In the genomic region with DNA sequence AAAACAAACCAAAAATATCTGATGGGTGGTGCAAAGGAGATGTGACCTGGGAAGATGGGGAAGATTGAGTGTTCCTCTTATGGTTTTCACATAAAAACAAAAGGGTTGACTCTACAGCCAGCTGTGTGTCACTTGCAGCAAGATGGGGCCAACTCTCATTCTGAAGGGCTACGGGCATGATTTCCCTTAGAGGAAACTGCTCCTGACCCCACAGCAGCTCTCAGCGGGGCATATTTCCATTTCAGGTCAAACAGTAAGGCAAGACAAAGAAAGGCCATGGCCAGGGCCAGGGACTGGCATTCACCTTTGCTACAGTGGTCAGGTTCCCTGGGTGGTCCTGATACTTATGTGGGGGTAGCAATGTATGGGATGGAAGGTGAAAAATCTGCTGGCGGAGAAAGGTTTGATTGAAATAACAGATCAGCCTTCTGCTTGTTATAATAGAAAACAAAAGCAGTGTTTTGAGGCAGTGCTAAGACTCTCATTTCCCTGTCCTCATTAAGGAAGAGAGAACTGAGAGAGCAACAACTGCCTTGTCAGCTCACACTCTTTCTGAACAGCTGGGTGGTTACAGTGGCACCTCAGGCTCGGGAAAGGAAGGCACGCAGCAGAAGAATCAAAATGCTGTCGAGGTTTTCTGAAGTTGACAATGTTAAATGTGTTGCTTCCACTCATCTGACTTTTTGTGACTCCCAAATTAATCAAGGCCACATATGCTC, we compare ENCODE assay signal across 1 cellular context.
TF ChIP-seq lines count a peak whose summit lies in the region.

No MANE protein-coding gene starts in this region.

TF ChIP-seq in GM23338, 12 proteins besides CTCF, POLR2A, EP300 and RAD21 (continued from another document):
- TF ChIP-seq ZNF462 (CRISPR knock-in tag; IDR thresholded peaks at IDR 0.05) (no peak), JUNB (IDR thresholded peaks at IDR 0.05; ENCODE audit: unreplicated experiment) (no peak), STAT1 (IDR thresholded peaks at IDR 0.05; ENCODE audit: unreplicated experiment) (no peak), NANOG (IDR thresholded peaks at IDR 0.05; ENCODE audit: borderline replicate concordance) (no peak)
